2 cellular contexts compared by ENCODE assay signal in the genomic region with DNA sequence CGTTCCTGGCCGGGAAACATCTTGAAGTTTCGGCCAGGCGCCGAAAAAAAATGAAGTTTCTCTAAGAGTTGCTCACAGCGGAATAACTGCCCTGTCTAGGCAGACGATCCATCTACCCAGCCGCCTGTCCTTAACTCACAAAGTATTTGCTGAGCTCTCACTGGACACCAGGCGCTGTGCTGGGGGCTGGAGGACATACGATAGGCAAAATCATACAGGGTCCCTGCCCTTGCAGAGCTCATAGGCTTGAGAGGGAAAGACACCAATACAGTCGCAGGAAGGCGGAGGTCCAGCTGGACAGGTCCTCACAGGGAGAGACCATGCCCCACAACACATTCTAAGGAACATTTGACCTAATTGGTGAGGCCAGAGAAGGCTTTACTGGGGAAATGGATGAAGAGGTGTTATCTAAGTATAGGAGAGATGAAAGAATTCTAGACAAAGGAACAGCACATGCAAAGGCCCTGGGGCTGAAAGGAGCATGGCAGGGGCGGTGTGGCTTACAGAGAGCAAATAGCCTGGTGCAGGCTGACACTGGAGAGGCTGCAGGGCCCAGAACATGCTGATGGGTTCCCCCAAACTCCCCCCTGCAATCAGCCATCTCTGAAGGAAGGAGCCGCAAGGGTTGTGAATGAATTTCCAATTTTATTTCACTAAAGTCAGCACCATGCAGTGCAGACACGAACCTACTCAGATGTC.
TF ChIP-seq lines count a peak whose summit lies in the region.

No MANE protein-coding gene starts in this region.

TF ChIP-seq in SK-N-SH, 30 proteins besides CTCF, POLR2A, EP300 and RAD21 (continued from another document):
- TF ChIP-seq YY1 (IDR thresholded peaks at IDR 0.05; ENCODE audit: low read depth) (no peak), JUND (IDR thresholded peaks at IDR 0.05) (no peak), FOXJ3 (CRISPR knock-in tag; IDR thresholded peaks at IDR 0.05) (no peak), MXI1 (IDR thresholded peaks at IDR 0.05; ENCODE audit: low read depth, low read length) (no peak), EZH2phosphoT487 (IDR thresholded peaks at IDR 0.05; ENCODE audit: borderline replicate concordance, low read depth) (no peak), GABPA (IDR thresholded peaks at IDR 0.05; ENCODE audit: low read depth) (no peak), FOSL2 (IDR thresholded peaks at IDR 0.05; ENCODE audit: borderline replicate concordance, low read depth) (no peak), ELF1 (IDR thresholded peaks at IDR 0.05) (no peak), NRF1 (IDR thresholded peaks at IDR 0.05; ENCODE audit: low read depth, low read length) (no peak)
- TF ChIP-seq, protein P1, sequence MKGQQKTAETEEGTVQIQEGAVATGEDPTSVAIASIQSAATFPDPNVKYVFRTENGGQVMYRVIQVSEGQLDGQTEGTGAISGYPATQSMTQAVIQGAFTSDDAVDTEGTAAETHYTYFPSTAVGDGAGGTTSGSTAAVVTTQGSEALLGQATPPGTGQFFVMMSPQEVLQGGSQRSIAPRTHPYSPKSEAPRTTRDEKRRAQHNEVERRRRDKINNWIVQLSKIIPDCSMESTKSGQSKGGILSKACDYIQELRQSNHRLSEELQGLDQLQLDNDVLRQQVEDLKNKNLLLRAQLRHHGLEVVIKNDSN (IDR thresholded peaks at IDR 0.05; ENCODE audit: borderline replicate concordance, low read depth) = no peak
- TF ChIP-seq, protein P2, sequence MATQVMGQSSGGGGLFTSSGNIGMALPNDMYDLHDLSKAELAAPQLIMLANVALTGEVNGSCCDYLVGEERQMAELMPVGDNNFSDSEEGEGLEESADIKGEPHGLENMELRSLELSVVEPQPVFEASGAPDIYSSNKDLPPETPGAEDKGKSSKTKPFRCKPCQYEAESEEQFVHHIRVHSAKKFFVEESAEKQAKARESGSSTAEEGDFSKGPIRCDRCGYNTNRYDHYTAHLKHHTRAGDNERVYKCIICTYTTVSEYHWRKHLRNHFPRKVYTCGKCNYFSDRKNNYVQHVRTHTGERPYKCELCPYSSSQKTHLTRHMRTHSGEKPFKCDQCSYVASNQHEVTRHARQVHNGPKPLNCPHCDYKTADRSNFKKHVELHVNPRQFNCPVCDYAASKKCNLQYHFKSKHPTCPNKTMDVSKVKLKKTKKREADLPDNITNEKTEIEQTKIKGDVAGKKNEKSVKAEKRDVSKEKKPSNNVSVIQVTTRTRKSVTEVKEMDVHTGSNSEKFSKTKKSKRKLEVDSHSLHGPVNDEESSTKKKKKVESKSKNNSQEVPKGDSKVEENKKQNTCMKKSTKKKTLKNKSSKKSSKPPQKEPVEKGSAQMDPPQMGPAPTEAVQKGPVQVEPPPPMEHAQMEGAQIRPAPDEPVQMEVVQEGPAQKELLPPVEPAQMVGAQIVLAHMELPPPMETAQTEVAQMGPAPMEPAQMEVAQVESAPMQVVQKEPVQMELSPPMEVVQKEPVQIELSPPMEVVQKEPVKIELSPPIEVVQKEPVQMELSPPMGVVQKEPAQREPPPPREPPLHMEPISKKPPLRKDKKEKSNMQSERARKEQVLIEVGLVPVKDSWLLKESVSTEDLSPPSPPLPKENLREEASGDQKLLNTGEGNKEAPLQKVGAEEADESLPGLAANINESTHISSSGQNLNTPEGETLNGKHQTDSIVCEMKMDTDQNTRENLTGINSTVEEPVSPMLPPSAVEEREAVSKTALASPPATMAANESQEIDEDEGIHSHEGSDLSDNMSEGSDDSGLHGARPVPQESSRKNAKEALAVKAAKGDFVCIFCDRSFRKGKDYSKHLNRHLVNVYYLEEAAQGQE (IDR thresholded peaks at IDR 0.05; ENCODE audit: low read depth, low read length) = no peak
TF ChIP-seq in SK-N-SH: peak in this region for 0.

TF ChIP-seq in SK-N-SH treated with all-trans-retinoic acid at 6 μM for 48 hours, 23 proteins besides CTCF, POLR2A, EP300 and RAD21:
- TF ChIP-seq, protein P3, sequence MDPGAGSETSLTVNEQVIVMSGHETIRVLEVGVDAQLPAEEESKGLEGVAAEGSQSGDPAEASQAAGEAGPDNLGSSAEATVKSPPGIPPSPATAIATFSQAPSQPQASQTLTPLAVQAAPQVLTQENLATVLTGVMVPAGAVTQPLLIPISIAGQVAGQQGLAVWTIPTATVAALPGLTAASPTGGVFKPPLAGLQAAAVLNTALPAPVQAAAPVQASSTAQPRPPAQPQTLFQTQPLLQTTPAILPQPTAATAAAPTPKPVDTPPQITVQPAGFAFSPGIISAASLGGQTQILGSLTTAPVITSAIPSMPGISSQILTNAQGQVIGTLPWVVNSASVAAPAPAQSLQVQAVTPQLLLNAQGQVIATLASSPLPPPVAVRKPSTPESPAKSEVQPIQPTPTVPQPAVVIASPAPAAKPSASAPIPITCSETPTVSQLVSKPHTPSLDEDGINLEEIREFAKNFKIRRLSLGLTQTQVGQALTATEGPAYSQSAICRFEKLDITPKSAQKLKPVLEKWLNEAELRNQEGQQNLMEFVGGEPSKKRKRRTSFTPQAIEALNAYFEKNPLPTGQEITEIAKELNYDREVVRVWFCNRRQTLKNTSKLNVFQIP (CRISPR knock-in tag; IDR thresholded peaks at IDR 0.05; ENCODE audit: borderline replicate concordance, low read depth) = no peak
- no peak for TF ChIP-seq TCF4 (CRISPR knock-in tag; IDR thresholded peaks at IDR 0.05; ENCODE audit: borderline replicate concordance)
- TF ChIP-seq ZFP30 (CRISPR knock-in tag; IDR thresholded peaks at IDR 0.05) = no peak
- TF ChIP-seq ZC3H10 (CRISPR knock-in tag; IDR thresholded peaks at IDR 0.05) = no peak
- TF ChIP-seq TOX (CRISPR knock-in tag; IDR thresholded peaks at IDR 0.05; ENCODE audit: borderline replicate concordance) = no peak
- TF ChIP-seq, protein P4, sequence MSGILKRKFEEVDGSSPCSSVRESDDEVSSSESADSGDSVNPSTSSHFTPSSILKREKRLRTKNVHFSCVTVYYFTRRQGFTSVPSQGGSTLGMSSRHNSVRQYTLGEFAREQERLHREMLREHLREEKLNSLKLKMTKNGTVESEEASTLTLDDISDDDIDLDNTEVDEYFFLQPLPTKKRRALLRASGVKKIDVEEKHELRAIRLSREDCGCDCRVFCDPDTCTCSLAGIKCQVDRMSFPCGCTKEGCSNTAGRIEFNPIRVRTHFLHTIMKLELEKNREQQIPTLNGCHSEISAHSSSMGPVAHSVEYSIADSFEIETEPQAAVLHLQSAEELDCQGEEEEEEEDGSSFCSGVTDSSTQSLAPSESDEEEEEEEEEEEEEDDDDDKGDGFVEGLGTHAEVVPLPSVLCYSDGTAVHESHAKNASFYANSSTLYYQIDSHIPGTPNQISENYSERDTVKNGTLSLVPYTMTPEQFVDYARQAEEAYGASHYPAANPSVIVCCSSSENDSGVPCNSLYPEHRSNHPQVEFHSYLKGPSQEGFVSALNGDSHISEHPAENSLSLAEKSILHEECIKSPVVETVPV (CRISPR knock-in tag; IDR thresholded peaks at IDR 0.05) = no peak
- no peak for TF ChIP-seq RARB (CRISPR knock-in tag; IDR thresholded peaks at IDR 0.05)
- no peak for TF ChIP-seq ZFP3 (CRISPR knock-in tag; IDR thresholded peaks at IDR 0.05)
- TF ChIP-seq ARNTL (CRISPR knock-in tag; IDR thresholded peaks at IDR 0.05; ENCODE audit: borderline replicate concordance, low read depth) = no peak
- no peak for TF ChIP-seq ZNF8 (CRISPR knock-in tag; IDR thresholded peaks at IDR 0.05)
- TF ChIP-seq, protein P5, sequence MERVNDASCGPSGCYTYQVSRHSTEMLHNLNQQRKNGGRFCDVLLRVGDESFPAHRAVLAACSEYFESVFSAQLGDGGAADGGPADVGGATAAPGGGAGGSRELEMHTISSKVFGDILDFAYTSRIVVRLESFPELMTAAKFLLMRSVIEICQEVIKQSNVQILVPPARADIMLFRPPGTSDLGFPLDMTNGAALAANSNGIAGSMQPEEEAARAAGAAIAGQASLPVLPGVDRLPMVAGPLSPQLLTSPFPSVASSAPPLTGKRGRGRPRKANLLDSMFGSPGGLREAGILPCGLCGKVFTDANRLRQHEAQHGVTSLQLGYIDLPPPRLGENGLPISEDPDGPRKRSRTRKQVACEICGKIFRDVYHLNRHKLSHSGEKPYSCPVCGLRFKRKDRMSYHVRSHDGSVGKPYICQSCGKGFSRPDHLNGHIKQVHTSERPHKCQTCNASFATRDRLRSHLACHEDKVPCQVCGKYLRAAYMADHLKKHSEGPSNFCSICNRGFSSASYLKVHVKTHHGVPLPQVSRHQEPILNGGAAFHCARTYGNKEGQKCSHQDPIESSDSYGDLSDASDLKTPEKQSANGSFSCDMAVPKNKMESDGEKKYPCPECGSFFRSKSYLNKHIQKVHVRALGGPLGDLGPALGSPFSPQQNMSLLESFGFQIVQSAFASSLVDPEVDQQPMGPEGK (CRISPR knock-in tag; IDR thresholded peaks at IDR 0.05; ENCODE audit: borderline replicate concordance) = no peak
- TF ChIP-seq ISL1 (CRISPR knock-in tag; IDR thresholded peaks at IDR 0.05) = no peak
- no peak for TF ChIP-seq ZNF565 (CRISPR knock-in tag; conservative IDR thresholded peaks at IDR 0.05; ENCODE audit: low read depth)
- TF ChIP-seq PPARA (CRISPR knock-in tag; IDR thresholded peaks at IDR 0.05; ENCODE audit: borderline replicate concordance) = no peak
- TF ChIP-seq ZNF70 (CRISPR knock-in tag; IDR thresholded peaks at IDR 0.05) = no peak
- TF ChIP-seq SNAI2 (CRISPR knock-in tag; IDR thresholded peaks at IDR 0.05) = no peak
- no peak for TF ChIP-seq OSR1 (CRISPR knock-in tag; IDR thresholded peaks at IDR 0.05)
- TF ChIP-seq GLIS3 (CRISPR knock-in tag; IDR thresholded peaks at IDR 0.05) = no peak
- TF ChIP-seq, protein P6, sequence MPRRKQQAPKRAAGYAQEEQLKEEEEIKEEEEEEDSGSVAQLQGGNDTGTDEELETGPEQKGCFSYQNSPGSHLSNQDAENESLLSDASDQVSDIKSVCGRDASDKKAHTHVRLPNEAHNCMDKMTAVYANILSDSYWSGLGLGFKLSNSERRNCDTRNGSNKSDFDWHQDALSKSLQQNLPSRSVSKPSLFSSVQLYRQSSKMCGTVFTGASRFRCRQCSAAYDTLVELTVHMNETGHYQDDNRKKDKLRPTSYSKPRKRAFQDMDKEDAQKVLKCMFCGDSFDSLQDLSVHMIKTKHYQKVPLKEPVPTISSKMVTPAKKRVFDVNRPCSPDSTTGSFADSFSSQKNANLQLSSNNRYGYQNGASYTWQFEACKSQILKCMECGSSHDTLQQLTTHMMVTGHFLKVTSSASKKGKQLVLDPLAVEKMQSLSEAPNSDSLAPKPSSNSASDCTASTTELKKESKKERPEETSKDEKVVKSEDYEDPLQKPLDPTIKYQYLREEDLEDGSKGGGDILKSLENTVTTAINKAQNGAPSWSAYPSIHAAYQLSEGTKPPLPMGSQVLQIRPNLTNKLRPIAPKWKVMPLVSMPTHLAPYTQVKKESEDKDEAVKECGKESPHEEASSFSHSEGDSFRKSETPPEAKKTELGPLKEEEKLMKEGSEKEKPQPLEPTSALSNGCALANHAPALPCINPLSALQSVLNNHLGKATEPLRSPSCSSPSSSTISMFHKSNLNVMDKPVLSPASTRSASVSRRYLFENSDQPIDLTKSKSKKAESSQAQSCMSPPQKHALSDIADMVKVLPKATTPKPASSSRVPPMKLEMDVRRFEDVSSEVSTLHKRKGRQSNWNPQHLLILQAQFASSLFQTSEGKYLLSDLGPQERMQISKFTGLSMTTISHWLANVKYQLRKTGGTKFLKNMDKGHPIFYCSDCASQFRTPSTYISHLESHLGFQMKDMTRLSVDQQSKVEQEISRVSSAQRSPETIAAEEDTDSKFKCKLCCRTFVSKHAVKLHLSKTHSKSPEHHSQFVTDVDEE (CRISPR knock-in tag; IDR thresholded peaks at IDR 0.05) = no peak
TF ChIP-seq in SK-N-SH treated with all-trans-retinoic acid at 6 μM for 48 hours: peak in this region for 0.
